Comparison of ENCODE assay signal across 2 cellular contexts in the genomic region with DNA sequence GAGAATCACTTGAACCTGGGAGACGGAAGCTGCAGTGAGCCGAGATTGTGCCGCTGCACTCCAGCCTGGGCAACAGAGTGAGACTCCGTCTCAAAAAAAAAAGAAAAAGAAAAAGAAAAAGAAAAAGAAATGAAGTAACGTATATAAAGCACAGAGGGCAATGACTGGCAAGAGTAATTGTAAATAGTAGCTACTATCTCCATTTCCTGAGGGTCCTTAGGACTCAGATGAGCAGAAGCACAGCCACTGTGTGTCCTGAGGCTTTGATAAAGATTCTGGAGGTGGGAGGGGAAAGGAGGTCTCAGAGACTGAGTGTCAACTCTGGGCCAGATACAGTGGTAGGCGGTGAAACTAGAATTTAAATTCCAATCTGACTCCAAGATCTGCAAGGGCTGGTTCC.
TF ChIP-seq lines count a peak whose summit lies in the region.

No MANE protein-coding gene starts in this region.

TF ChIP-seq in HCT116, 20 proteins besides CTCF, POLR2A, EP300 and RAD21:
- TF ChIP-seq ELF1 (IDR thresholded peaks at IDR 0.05; ENCODE audit: borderline replicate concordance, low read depth) (no peak), CBX3 (IDR thresholded peaks at IDR 0.05; ENCODE audit: low read depth) (no peak), SIN3A (IDR thresholded peaks at IDR 0.05; ENCODE audit: low read depth) (no peak), FOSL1 (IDR thresholded peaks at IDR 0.05; ENCODE audit: low read depth) (no peak), POLR2AphosphoS5 (IDR thresholded peaks at IDR 0.05; ENCODE audit: low read depth, low read length) (no peak), CEBPB (IDR thresholded peaks at IDR 0.05; ENCODE audit: low read depth) (no peak), JUND (IDR thresholded peaks at IDR 0.05) (no peak), EZH2 (IDR thresholded peaks at IDR 0.05) (no peak), TCF7L2 (IDR thresholded peaks at IDR 0.05; ENCODE audit: borderline replicate concordance, extremely low read depth, insufficient read depth, insufficient read length) (no peak), SRF (IDR thresholded peaks at IDR 0.05; ENCODE audit: low read depth) (no peak), EZH2phosphoT487 (IDR thresholded peaks at IDR 0.05; ENCODE audit: borderline replicate concordance) (no peak), SP1 (IDR thresholded peaks at IDR 0.05; ENCODE audit: low read depth) (no peak), ZNF274 (IDR thresholded peaks at IDR 0.05; ENCODE audit: low read depth, low read length) (no peak), EGR1 (IDR thresholded peaks at IDR 0.05; ENCODE audit: low read depth) (no peak), ZFX (IDR thresholded peaks at IDR 0.05) (no peak)
- TF ChIP-seq, protein P1, sequence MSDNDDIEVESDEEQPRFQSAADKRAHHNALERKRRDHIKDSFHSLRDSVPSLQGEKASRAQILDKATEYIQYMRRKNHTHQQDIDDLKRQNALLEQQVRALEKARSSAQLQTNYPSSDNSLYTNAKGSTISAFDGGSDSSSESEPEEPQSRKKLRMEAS (IDR thresholded peaks at IDR 0.05), result no peak
- TF ChIP-seq, protein P2, sequence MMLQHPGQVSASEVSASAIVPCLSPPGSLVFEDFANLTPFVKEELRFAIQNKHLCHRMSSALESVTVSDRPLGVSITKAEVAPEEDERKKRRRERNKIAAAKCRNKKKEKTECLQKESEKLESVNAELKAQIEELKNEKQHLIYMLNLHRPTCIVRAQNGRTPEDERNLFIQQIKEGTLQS (IDR thresholded peaks at IDR 0.05), result no peak
- TF ChIP-seq, protein P3, sequence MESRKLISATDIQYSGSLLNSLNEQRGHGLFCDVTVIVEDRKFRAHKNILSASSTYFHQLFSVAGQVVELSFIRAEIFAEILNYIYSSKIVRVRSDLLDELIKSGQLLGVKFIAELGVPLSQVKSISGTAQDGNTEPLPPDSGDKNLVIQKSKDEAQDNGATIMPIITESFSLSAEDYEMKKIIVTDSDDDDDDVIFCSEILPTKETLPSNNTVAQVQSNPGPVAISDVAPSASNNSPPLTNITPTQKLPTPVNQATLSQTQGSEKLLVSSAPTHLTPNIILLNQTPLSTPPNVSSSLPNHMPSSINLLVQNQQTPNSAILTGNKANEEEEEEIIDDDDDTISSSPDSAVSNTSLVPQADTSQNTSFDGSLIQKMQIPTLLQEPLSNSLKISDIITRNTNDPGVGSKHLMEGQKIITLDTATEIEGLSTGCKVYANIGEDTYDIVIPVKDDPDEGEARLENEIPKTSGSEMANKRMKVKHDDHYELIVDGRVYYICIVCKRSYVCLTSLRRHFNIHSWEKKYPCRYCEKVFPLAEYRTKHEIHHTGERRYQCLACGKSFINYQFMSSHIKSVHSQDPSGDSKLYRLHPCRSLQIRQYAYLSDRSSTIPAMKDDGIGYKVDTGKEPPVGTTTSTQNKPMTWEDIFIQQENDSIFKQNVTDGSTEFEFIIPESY (IDR thresholded peaks at IDR 0.05; ENCODE audit: extremely low read depth, insufficient replicate concordance, low read length), result no peak

TF ChIP-seq in GM12878, 131 proteins besides CTCF, POLR2A, EP300 and RAD21:
- no peak for TF ChIP-seq CBX5 (IDR thresholded peaks at IDR 0.05; ENCODE audit: low read depth)
- peak; percentile 59; the same call in 1 of the 2 replicates for TF ChIP-seq NFXL1 (IDR thresholded peaks at IDR 0.05; ENCODE audit: borderline replicate concordance)
TF ChIP-seq in GM12878: peak in this region for 1.
